Comparison of ENCODE assay signal across 1 cellular context in genomic region chr5:140107312-140108092, GRCh38.
A peak's percentile ranks its signal among the peaks of the same experiment; 100 is the strongest.
TF ChIP-seq lines count a peak whose summit lies in the region.

No MANE protein-coding gene starts in this region.

TF ChIP-seq in HepG2, 621 proteins besides CTCF, POLR2A, EP300 and RAD21 (continued from another document and continues in another):
- TF ChIP-seq CEBPZ (IDR thresholded peaks at IDR 0.05; ENCODE audit: low read length) = no peak
- TF ChIP-seq ZNF24 (IDR thresholded peaks at IDR 0.05) = no peak
- TF ChIP-seq RBM22 (optimal IDR thresholded peaks at IDR 0.05; ENCODE audit: low read length) = no peak
- TF ChIP-seq MZF1 (CRISPR knock-in tag; IDR thresholded peaks at IDR 0.05; ENCODE audit: borderline replicate concordance) = no peak
- TF ChIP-seq ZBTB38 (CRISPR knock-in tag; IDR thresholded peaks at IDR 0.05) = peak; percentile 89; the same call in 1 of the 2 replicates
- 0 out of 2 replicates have a peak, but pooled peaks have one; percentile 16 for TF ChIP-seq TARDBP (CRISPR knock-in tag; IDR thresholded peaks at IDR 0.05)
- TF ChIP-seq, protein P1, sequence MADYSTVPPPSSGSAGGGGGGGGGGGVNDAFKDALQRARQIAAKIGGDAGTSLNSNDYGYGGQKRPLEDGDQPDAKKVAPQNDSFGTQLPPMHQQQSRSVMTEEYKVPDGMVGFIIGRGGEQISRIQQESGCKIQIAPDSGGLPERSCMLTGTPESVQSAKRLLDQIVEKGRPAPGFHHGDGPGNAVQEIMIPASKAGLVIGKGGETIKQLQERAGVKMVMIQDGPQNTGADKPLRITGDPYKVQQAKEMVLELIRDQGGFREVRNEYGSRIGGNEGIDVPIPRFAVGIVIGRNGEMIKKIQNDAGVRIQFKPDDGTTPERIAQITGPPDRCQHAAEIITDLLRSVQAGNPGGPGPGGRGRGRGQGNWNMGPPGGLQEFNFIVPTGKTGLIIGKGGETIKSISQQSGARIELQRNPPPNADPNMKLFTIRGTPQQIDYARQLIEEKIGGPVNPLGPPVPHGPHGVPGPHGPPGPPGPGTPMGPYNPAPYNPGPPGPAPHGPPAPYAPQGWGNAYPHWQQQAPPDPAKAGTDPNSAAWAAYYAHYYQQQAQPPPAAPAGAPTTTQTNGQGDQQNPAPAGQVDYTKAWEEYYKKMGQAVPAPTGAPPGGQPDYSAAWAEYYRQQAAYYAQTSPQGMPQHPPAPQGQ (CRISPR knock-in tag; IDR thresholded peaks at IDR 0.05; ENCODE audit: borderline replicate concordance) = no peak; the same call in 1 of the 2 replicates
- peak; percentile 63 for TF ChIP-seq RXRB (CRISPR knock-in tag; IDR thresholded peaks at IDR 0.05; ENCODE audit: borderline replicate concordance)
- TF ChIP-seq HNRNPH1 (optimal IDR thresholded peaks at IDR 0.05; ENCODE audit: low read depth, low read length) = no peak
- TF ChIP-seq ZNF773 (CRISPR knock-in tag; IDR thresholded peaks at IDR 0.05; ENCODE audit: borderline replicate concordance) = peak; percentile 55
- TF ChIP-seq ERF (CRISPR knock-in tag; IDR thresholded peaks at IDR 0.05) = peak; percentile 62
- TF ChIP-seq ZNF142 (CRISPR knock-in tag; IDR thresholded peaks at IDR 0.05) = peak; percentile 80; the same call in 1 of the 2 replicates
- TF ChIP-seq KAT8 (CRISPR knock-in tag; IDR thresholded peaks at IDR 0.05) = peak; percentile 85; the same call in 1 of the 2 replicates
- TF ChIP-seq RAD51 (IDR thresholded peaks at IDR 0.05; ENCODE audit: borderline replicate concordance) = no peak
- peak; percentile 85 for TF ChIP-seq SPEN (CRISPR knock-in tag; IDR thresholded peaks at IDR 0.05; ENCODE audit: low read depth)
- no peak for TF ChIP-seq EZH2 (conservative IDR thresholded peaks at IDR 0.05; ENCODE audit: low read depth, low read length)
- TF ChIP-seq ZNF878 (CRISPR knock-in tag; IDR thresholded peaks at IDR 0.05) = 0 out of 2 replicates have a peak, but pooled peaks have one; percentile 22
- peak; percentile 93 for TF ChIP-seq HOXA3 (CRISPR knock-in tag; IDR thresholded peaks at IDR 0.05)
- TF ChIP-seq KLF16 (CRISPR knock-in tag; IDR thresholded peaks at IDR 0.05) = peak in 1 of 2 experiments; percentile 88; a peak in 2 of 4 replicates
- peak; percentile 96 for TF ChIP-seq PHF8 (CRISPR knock-in tag; IDR thresholded peaks at IDR 0.05)
- TF ChIP-seq NR2F1 (CRISPR knock-in tag; IDR thresholded peaks at IDR 0.05) = 0 out of 4 replicates have a peak, but pooled peaks of 1 of the 2 experiments have one; percentile 14
- peak; percentile 97 for TF ChIP-seq ZNF746 (CRISPR knock-in tag; IDR thresholded peaks at IDR 0.05)
- no peak; the same call in 1 of the 2 replicates for TF ChIP-seq ZZZ3 (CRISPR knock-in tag; IDR thresholded peaks at IDR 0.05; ENCODE audit: borderline replicate concordance)
- TF ChIP-seq ZNF670 (CRISPR knock-in tag; IDR thresholded peaks at IDR 0.05; ENCODE audit: borderline replicate concordance) = peak; percentile 66; the same call in 1 of the 2 replicates
- TF ChIP-seq FOXA3 (CRISPR knock-in tag; IDR thresholded peaks at IDR 0.05) = peak; percentile 37; the same call in 1 of the 2 replicates
- no peak for TF ChIP-seq STAT5B (CRISPR knock-in tag; IDR thresholded peaks at IDR 0.05)
- TF ChIP-seq MATR3 (CRISPR knock-in tag; IDR thresholded peaks at IDR 0.05) = no peak
- peak; percentile 42; the same call in 1 of the 2 replicates for TF ChIP-seq HNRNPUL1 (IDR thresholded peaks at IDR 0.05; ENCODE audit: low read depth, low read length)
- TF ChIP-seq SSRP1 (CRISPR knock-in tag; IDR thresholded peaks at IDR 0.05) = no peak
- TF ChIP-seq ZNF282 (IDR thresholded peaks at IDR 0.05; ENCODE audit: partially characterized antibody) = no peak
- no peak for TF ChIP-seq ATAD3A (CRISPR knock-in tag; IDR thresholded peaks at IDR 0.05)
- peak; percentile 75; the same call in 1 of the 2 replicates for TF ChIP-seq ZNF264 (CRISPR knock-in tag; IDR thresholded peaks at IDR 0.05)
- TF ChIP-seq RFXAP (CRISPR knock-in tag; IDR thresholded peaks at IDR 0.05; ENCODE audit: borderline replicate concordance) = peak; percentile 86
- TF ChIP-seq ARID4A (CRISPR knock-in tag; IDR thresholded peaks at IDR 0.05; ENCODE audit: borderline replicate concordance) = peak; percentile 90
- peak; percentile 96 for TF ChIP-seq ZFX (CRISPR knock-in tag; IDR thresholded peaks at IDR 0.05; ENCODE audit: low read depth)
- TF ChIP-seq PAWR (CRISPR knock-in tag; IDR thresholded peaks at IDR 0.05; ENCODE audit: borderline replicate concordance) = no peak
- no peak for TF ChIP-seq ZNF768 (CRISPR knock-in tag; IDR thresholded peaks at IDR 0.05)
- TF ChIP-seq ETV5 (CRISPR knock-in tag; IDR thresholded peaks at IDR 0.05; ENCODE audit: borderline replicate concordance) = 0 out of 2 replicates have a peak, but pooled peaks have one; percentile 41
- TF ChIP-seq ZNF652 (CRISPR knock-in tag; IDR thresholded peaks at IDR 0.05; ENCODE audit: borderline replicate concordance, low read depth) = peak; percentile 23; the same call in 1 of the 2 replicates
- no peak for TF ChIP-seq ZNF296 (CRISPR knock-in tag; conservative IDR thresholded peaks at IDR 0.05)
- peak; percentile 83 for TF ChIP-seq THAP11 (CRISPR knock-in tag; IDR thresholded peaks at IDR 0.05)
- TF ChIP-seq, protein P2, sequence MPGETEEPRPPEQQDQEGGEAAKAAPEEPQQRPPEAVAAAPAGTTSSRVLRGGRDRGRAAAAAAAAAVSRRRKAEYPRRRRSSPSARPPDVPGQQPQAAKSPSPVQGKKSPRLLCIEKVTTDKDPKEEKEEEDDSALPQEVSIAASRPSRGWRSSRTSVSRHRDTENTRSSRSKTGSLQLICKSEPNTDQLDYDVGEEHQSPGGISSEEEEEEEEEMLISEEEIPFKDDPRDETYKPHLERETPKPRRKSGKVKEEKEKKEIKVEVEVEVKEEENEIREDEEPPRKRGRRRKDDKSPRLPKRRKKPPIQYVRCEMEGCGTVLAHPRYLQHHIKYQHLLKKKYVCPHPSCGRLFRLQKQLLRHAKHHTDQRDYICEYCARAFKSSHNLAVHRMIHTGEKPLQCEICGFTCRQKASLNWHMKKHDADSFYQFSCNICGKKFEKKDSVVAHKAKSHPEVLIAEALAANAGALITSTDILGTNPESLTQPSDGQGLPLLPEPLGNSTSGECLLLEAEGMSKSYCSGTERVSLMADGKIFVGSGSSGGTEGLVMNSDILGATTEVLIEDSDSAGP (CRISPR knock-in tag; IDR thresholded peaks at IDR 0.05; ENCODE audit: borderline replicate concordance) = peak; percentile 86; the same call in 1 of the 2 replicates
- TF ChIP-seq ZSCAN30 (CRISPR knock-in tag; IDR thresholded peaks at IDR 0.05) = no peak
- TF ChIP-seq ZNF749 (CRISPR knock-in tag; IDR thresholded peaks at IDR 0.05; ENCODE audit: borderline replicate concordance) = no peak
- TF ChIP-seq, protein P3, sequence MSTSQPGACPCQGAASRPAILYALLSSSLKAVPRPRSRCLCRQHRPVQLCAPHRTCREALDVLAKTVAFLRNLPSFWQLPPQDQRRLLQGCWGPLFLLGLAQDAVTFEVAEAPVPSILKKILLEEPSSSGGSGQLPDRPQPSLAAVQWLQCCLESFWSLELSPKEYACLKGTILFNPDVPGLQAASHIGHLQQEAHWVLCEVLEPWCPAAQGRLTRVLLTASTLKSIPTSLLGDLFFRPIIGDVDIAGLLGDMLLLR (CRISPR knock-in tag; IDR thresholded peaks at IDR 0.05) = peak; percentile 19; the same call in 1 of the 2 replicates
- no peak for TF ChIP-seq ARID3A (IDR thresholded peaks at IDR 0.05; ENCODE audit: low read depth, low read length)
